In the genomic region with DNA sequence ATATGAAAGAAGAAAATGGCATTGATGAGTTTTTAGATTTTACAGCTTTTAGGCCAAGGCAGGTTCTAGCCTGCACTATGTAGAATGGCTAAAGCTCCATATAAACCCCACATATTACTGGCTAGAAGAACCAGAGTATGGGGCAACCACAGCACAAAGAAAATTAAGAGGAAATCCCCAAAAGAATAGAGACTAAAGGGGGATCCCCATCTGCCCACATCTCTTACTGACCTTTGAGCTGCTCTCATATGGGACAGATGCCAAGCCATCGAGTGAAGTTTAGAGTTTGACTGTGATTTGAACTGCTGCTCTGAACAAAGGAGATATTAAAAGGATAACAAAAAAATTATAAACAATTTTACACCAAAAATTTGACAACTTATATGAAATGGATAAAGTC, we compare ENCODE assay signal across 14 cellular contexts.
A peak's percentile ranks its signal among the peaks of the same experiment; 100 is the strongest.
DNase-seq lines count a peak whose midpoint lies in the region; ATAC-seq, FAIRE-seq and TF ChIP-seq lines count a peak whose summit lies in the region.
"Had no signal": no experiment of that assay in that cellular context is flagged by ENCODE, and none has a peak within 500 bp of the region (broad histone marks: within the 10 kb centered on the region; RNA-seq: fewer than 3 reads in every experiment).

No MANE protein-coding gene starts in this region.

- TF ChIP-seq POLR2A in GM12892 (IDR thresholded peaks at IDR 0.05; ENCODE audit: low read depth, low read length): no peak

- H3K36me3 ChIP-seq in H7 (replicated peaks; ENCODE audit: control insufficient read depth, insufficient read depth, low read length): no peaks in the 10 kb centered on the region

- no peak overlapping the region for H3K4me3 ChIP-seq in H7 (ENCODE audit: insufficient read depth, low read depth, low read length)

- peak; percentile 94 for ATAC-seq in GM19351 (IDR thresholded peaks at IDR 0.05; ENCODE audit: unreplicated experiment)
- ATAC-seq in HG02759 (IDR thresholded peaks at IDR 0.05; ENCODE audit: unreplicated experiment): peak; percentile 97
- ATAC-seq in HG03442 (IDR thresholded peaks at IDR 0.05; ENCODE audit: unreplicated experiment): peak; percentile 95
- ATAC-seq: esophagus mucosa had no signal

- DNase-seq in GM12892 (ENCODE audit: insufficient read length) (no peak), AG08395 (ENCODE audit: low spot score) (no peak), H7 (no peak)
- no peak for DNase-seq in stimulated activated CD4-positive, alpha-beta T cell treated with anti-CD3 and anti-CD28 coated beads, Interleukin-2, amount 100 ng/mL, for 48 hours
- DNase-seq in effector CD8-positive, alpha-beta T cell (lab: John Stamatoyannopoulos, UW): no peak
- DNase-seq: immature natural killer cell; nephron progenitor cell; stimulated activated CD4-positive, alpha-beta T cell treated with anti-CD3 and anti-CD28 coated beads, Interleukin-12 subunit alpha, Interleukin-12 subunit beta, amount 100 ng/mL, for 4 hours had no signal

- no peaks in the 10 kb centered on the region for H3K27me3 ChIP-seq in H7 (ENCODE audit: control insufficient read depth, insufficient read depth, low read length)

- FAIRE-seq in GM12892 (lab: Jason Lieb, UNC): peak; percentile 74
- FAIRE-seq: bronchial epithelial cell, G401.6 had no signal
